In genomic region chr3:123561188-123561587, GRCh38 we compare ENCODE assay signal across 21 cellular contexts.
"Had no signal": no experiment of that assay in that cellular context is flagged by ENCODE, and none has a peak within 500 bp of the region (broad histone marks: within the 10 kb centered on the region; RNA-seq: fewer than 3 reads in every experiment).

No MANE protein-coding gene starts in this region.

- H3K9me3 ChIP-seq: esophagus muscularis mucosa, gastrocnemius medialis, heart right ventricle, left lung, lower lobe of right lung, mucosa of descending colon had no signal

- H3K4me3 ChIP-seq: coronary artery, dorsolateral prefrontal cortex, esophagus muscularis mucosa, gastrocnemius medialis, heart right ventricle, left lung, lower lobe of right lung, mucosa of descending colon had no signal

- ATAC-seq: foreskin keratinocyte; gastrocnemius medialis; heart right ventricle; left cardiac atrium; left lung; left ventricle myocardium superior; lower lobe of right lung; mucosa of descending colon; naive thymus-derived CD8-positive, alpha-beta T cell had no signal

- H3K4me1 Mint-ChIP-seq: mesothelial cell of epicardium had no signal

- H3K36me3 ChIP-seq: gastrocnemius medialis, left lung had no signal

- DNase-seq: dermis blood vessel endothelial cell; dorsolateral prefrontal cortex; effector CD4-positive, alpha-beta T cell; effector memory CD4-positive, alpha-beta T cell; foreskin keratinocyte; gastrocnemius medialis; glutamatergic neuron; head of caudate nucleus; heart right ventricle; hippocampal formation; left cardiac atrium; left lung; left ventricle myocardium superior; lower lobe of right lung; mesenchymal stem cell; mucosa of descending colon; naive B cell; naive thymus-derived CD8-positive, alpha-beta T cell had no signal

- H3K27ac ChIP-seq: coronary artery, esophagus muscularis mucosa, foreskin keratinocyte, gastrocnemius medialis, heart right ventricle, left lung, lower lobe of right lung had no signal

- H3K27me3 ChIP-seq: dorsolateral prefrontal cortex, esophagus muscularis mucosa, foreskin keratinocyte, gastrocnemius medialis, heart right ventricle, left lung had no signal

- H3K27me3 Mint-ChIP-seq: naive B cell; naive thymus-derived CD8-positive, alpha-beta T cell had no signal

- H3K9me3 Mint-ChIP-seq: naive B cell; naive thymus-derived CD8-positive, alpha-beta T cell had no signal

- H3K4me1 ChIP-seq: foreskin keratinocyte, gastrocnemius medialis, left lung had no signal

- H3K27ac Mint-ChIP-seq: mesothelial cell of epicardium; naive thymus-derived CD8-positive, alpha-beta T cell had no signal

- H3K4me3 Mint-ChIP-seq: mesothelial cell of epicardium; naive B cell; naive thymus-derived CD8-positive, alpha-beta T cell had no signal
